Comparison of ENCODE assay signal across 8 cellular contexts in the genomic region with DNA sequence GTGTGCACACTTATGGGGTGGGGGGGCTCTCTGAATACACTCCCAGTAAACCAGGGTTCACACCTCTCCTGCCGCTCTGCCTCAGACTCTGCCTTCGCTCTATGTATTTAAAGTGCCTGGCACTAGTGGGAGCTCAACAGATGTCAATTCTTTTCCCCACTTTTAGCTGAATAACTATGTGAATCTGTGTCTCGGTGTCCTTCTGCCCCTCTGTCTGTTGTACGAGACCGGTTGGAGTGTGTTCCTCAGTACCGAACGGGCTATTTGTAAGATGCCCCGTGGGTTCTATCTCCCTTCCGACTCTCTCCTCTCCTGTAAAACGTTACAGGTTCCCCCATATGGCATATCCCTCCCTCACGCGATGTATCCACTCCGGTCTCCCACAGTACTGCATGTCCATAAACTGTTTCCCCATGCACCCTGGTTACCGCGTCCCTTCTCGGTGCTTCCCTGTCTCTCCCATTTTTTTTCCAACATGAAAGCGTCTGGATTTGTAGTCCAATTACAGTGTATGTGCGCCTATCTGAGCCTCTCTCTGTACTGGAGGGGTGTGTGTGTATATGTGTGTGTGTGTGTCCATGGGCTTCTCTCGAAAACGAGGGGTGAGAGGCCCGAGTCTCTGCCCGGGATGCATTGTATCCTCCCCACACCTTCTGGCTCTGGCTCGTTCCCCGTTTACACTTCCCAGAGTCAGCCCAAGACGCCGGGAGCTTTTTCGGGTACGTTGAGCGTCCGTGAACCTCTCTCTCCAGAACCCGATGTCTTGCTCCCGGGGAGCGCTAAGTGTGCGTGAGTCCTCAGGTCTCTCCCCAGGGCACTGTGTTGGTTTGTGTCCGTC. TPM values are rescaled to one million over a fixed set of nuclear protein-coding genes. Genes with fewer than 3 reads are reported as not detected.
A peak's percentile ranks its signal among the peaks of the same experiment; 100 is the strongest.
DNase-seq lines count a peak whose midpoint lies in the region; ATAC-seq and TF ChIP-seq lines count a peak whose summit lies in the region.

No MANE protein-coding gene starts in this region.

- TF ChIP-seq CTCF in epithelial cell of esophagus (IDR thresholded peaks at IDR 0.05; ENCODE audit: insufficient read depth, low read depth, low read length, missing control alignments), result no peak

- H3K36me3 Mint-ChIP-seq in activated naive CD4-positive, alpha-beta T cell treated with anti-CD3 and anti-CD28 coated beads for 36 hours (ENCODE audit: low read depth), result peaks cover 13% of the 10 kb centered on the region

- peaks cover 48% of the 10 kb centered on the region for H3K4me1 Mint-ChIP-seq in activated naive CD4-positive, alpha-beta T cell treated with anti-CD3 and anti-CD28 coated beads for 36 hours (ENCODE audit: low read depth)

- ATAC-seq in SK-N-SH treated with all-trans-retinoic acid at 6 μM for 48 hours (peak; percentile 9), GM21825 (IDR thresholded peaks at IDR 0.05; ENCODE audit: unreplicated experiment) (no peak)

- H3K27ac Mint-ChIP-seq in activated naive CD4-positive, alpha-beta T cell treated with anti-CD3 and anti-CD28 coated beads for 36 hours, result peak overlapping the region; percentile 89

- DNase-seq in activated naive CD4-positive, alpha-beta T cell treated with anti-CD3 and anti-CD28 coated beads for 36 hours, result peak; percentile 13
- DNase-seq in activated naive CD4-positive, alpha-beta T cell treated with Interleukin-2 at 50 U/mL for 16 hours, result no peak
- no peak for DNase-seq in epithelial cell of esophagus (ENCODE audit: low read depth)
- no peak for DNase-seq in NK-92 treated with Interleukin-12 subunit alpha and Interleukin-12 subunit beta, amount 100 ng/mL, for 24 hours (lab: John Stamatoyannopoulos, UW)
- DNase-seq in HPDE6-E6E7 (ENCODE audit: extremely low spot score), result no peak

- H3K9me3 ChIP-seq in mucosa of stomach (ENCODE audit: control insufficient read depth, low read length), result no peaks in the 10 kb centered on the region

- peaks cover 41% of the 10 kb centered on the region for H3K4me1 ChIP-seq in mucosa of stomach (ENCODE audit: control insufficient read depth, insufficient read depth, low read length)

- no peaks in the 10 kb centered on the region for H3K9me3 Mint-ChIP-seq in activated naive CD4-positive, alpha-beta T cell treated with anti-CD3 and anti-CD28 coated beads for 36 hours

- H3K4me3 ChIP-seq in epithelial cell of esophagus (ENCODE audit: low read length) (peak overlapping the region; percentile 92), mucosa of stomach (ENCODE audit: low read length) (peak overlapping the region; percentile 81)

- peak overlapping the region; percentile 95 for H3K9ac ChIP-seq in mucosa of stomach (ENCODE audit: low read length)

- no peaks in the 10 kb centered on the region for H3K27me3 ChIP-seq in mucosa of stomach (ENCODE audit: control insufficient read depth, insufficient read depth, low read length)

- peak overlapping the region; percentile 89 for H3K4me3 Mint-ChIP-seq in activated naive CD4-positive, alpha-beta T cell treated with anti-CD3 and anti-CD28 coated beads for 36 hours

- CTCF ChIA-PET in activated naive CD4-positive, alpha-beta T cell treated with anti-CD3 and anti-CD28 coated beads for 36 hours (lab: Charles Lee), result interaction anchor here (1.1 to 3.9 kb wide), 5 partner anchors 9 to 376 kb away, joined by 3 to 21 read pairs (median 3); no protein-coding TSS in a partner anchor

- no peaks in the 10 kb centered on the region for H3K36me3 ChIP-seq in mucosa of stomach (ENCODE audit: control insufficient read depth, insufficient read depth, low read length)

- H3K27me3 Mint-ChIP-seq in activated naive CD4-positive, alpha-beta T cell treated with anti-CD3 and anti-CD28 coated beads for 36 hours (ENCODE audit: low read depth), result no peaks in the 10 kb centered on the region

- intact Hi-C loops in activated naive CD4-positive, alpha-beta T cell treated with anti-CD3 and anti-CD28 coated beads for 36 hours (cut with micrococcal nuclease), result loop anchor here (1.0 to 10.0 kb wide), 8 partner anchors 10 to 1225 kb away; partner anchors contain the start of genes ARSK, ERAP1, RHOBTB3 and RIOK2

TF ChIP-seq in SK-N-SH treated with all-trans-retinoic acid at 6 μM for 48 hours, 23 proteins besides CTCF, POLR2A, EP300 and RAD21:
- TF ChIP-seq ZNF565 (CRISPR knock-in tag; conservative IDR thresholded peaks at IDR 0.05; ENCODE audit: low read depth) (no peak), ARNTL (CRISPR knock-in tag; IDR thresholded peaks at IDR 0.05; ENCODE audit: borderline replicate concordance, low read depth) (no peak), TOX (CRISPR knock-in tag; IDR thresholded peaks at IDR 0.05; ENCODE audit: borderline replicate concordance) (no peak), POU6F1 (CRISPR knock-in tag; IDR thresholded peaks at IDR 0.05; ENCODE audit: borderline replicate concordance, low read depth) (no peak), ESRRG (CRISPR knock-in tag; IDR thresholded peaks at IDR 0.05) (no peak), ZC3H10 (CRISPR knock-in tag; IDR thresholded peaks at IDR 0.05) (no peak), GLIS3 (CRISPR knock-in tag; IDR thresholded peaks at IDR 0.05) (no peak), ZFP3 (CRISPR knock-in tag; IDR thresholded peaks at IDR 0.05) (no peak), RARB (CRISPR knock-in tag; IDR thresholded peaks at IDR 0.05) (no peak), PPARA (CRISPR knock-in tag; IDR thresholded peaks at IDR 0.05; ENCODE audit: borderline replicate concordance) (no peak), OSR1 (CRISPR knock-in tag; IDR thresholded peaks at IDR 0.05) (no peak), BACH2 (CRISPR knock-in tag; IDR thresholded peaks at IDR 0.05; ENCODE audit: borderline replicate concordance) (no peak), ZNF70 (CRISPR knock-in tag; IDR thresholded peaks at IDR 0.05) (no peak), ZNF8 (CRISPR knock-in tag; IDR thresholded peaks at IDR 0.05) (no peak)

RNA-seq across cellular contexts. Expression of gene ELL2, which starts 1.5 kb away (rescaled TPM):
- 10 to 100 TPM; 75.0 to 78.6 TPM for total RNA-seq in activated naive CD4-positive, alpha-beta T cell treated with anti-CD3 and anti-CD28 coated beads for 36 hours
